Comparison of ENCODE assay signal across 21 cellular contexts in the genomic region with DNA sequence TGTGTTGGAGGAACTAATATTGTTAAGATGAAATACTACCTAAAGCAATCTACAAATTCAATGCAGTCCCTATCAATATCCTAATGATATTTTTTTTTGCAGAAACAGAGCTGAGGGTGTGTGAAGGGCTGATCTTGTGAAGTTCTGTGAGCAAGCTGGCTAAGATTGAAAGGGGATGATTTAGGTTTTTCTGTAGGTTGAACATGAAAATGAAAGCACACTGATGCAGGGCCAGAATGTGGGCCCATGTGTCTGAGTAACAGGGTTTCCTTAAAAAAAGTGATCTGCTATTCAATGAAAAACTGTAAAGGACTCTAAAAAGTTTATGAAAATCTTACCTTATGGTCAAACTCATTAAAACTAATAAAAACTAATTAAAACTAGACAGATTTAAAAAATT. TPM values are rescaled to one million over a fixed set of nuclear protein-coding genes. Genes with fewer than 3 reads are reported as not detected.
DNase-seq lines count a peak whose midpoint lies in the region; ATAC-seq lines count a peak whose summit lies in the region.
"Had no signal": no experiment of that assay in that cellular context is flagged by ENCODE, and none has a peak within 500 bp of the region (broad histone marks: within the 10 kb centered on the region; RNA-seq: fewer than 3 reads in every experiment).

No MANE protein-coding gene starts in this region.

- DNase-seq in stimulated activated CD4-positive, alpha-beta T cell treated with anti-CD3 and anti-CD28 coated beads, Interleukin-15, amount 100 ng/mL, for 24 hours: peak; percentile 6
- no peak for DNase-seq in stimulated activated CD4-positive, alpha-beta T cell treated with anti-CD3 and anti-CD28 coated beads, Interleukin-2, amount 100 ng/mL, for 24 hours
- no peak for DNase-seq in activated CD8-positive, alpha-beta T cell treated with anti-CD3 and anti-CD28 coated beads, Interleukin-2, amount 10 ng/mL, durations not matched to agents 7 days and 5 days
- no peak for DNase-seq in stimulated activated CD8-positive, alpha-beta memory T cell treated with anti-CD3 and anti-CD28 coated beads, Interleukin-4, amount 100 ng/mL, for 48 hours
- no peak for DNase-seq in GM19238 (ENCODE audit: insufficient read length, low spot score)
- DNase-seq: DMS 273 treated with DMSO at 0.1 percent for 48 hours, DND-41, GOT3, HCEC 1CT, Karpas-422, NCI-H1048, NCI-H1417 treated with DMSO at 0.1 percent for 48 hours, NCI-H187, NCI-H2107, SIG-M5, SK-N-SH had no signal

- H3K36me3 Mint-ChIP-seq in activated CD8-positive, alpha-beta T cell treated with anti-CD3 and anti-CD28 coated beads, Interleukin-2, amount 10 ng/mL, durations not matched to agents 7 days and 5 days (ENCODE audit: low read depth): peaks cover 2% of the 10 kb centered on the region
- H3K36me3 Mint-ChIP-seq: CD4-positive, CD25-positive, alpha-beta regulatory T cell had no signal

- H3K9me3 Mint-ChIP-seq in activated CD8-positive, alpha-beta T cell treated with anti-CD3 and anti-CD28 coated beads, Interleukin-2, amount 10 ng/mL, durations not matched to agents 7 days and 5 days (ENCODE audit: insufficient read depth): no peaks in the 10 kb centered on the region
- H3K9me3 Mint-ChIP-seq: CD4-positive, CD25-positive, alpha-beta regulatory T cell had no signal

- POLR2A ChIA-PET in activated CD8-positive, alpha-beta T cell treated with anti-CD3 and anti-CD28 coated beads, Interleukin-2, amount 10 ng/mL, durations not matched to agents 7 days and 5 days (lab: Charles Lee): no interaction called here

- CTCF ChIA-PET in activated CD8-positive, alpha-beta T cell treated with anti-CD3 and anti-CD28 coated beads, Interleukin-2, amount 10 ng/mL, durations not matched to agents 7 days and 5 days (lab: Charles Lee): no interaction called here

- ATAC-seq in HG03442 (IDR thresholded peaks at IDR 0.05; ENCODE audit: unreplicated experiment): peak; percentile 44
- ATAC-seq in activated CD8-positive, alpha-beta T cell treated with anti-CD3 and anti-CD28 coated beads, Interleukin-2, amount 10 ng/mL, durations not matched to agents 7 days and 5 days: no peak
- ATAC-seq in GM21619 (IDR thresholded peaks at IDR 0.05; ENCODE audit: unreplicated experiment): no peak
- ATAC-seq: GM12878 had no signal

- H3K4me3 Mint-ChIP-seq in activated CD8-positive, alpha-beta T cell treated with anti-CD3 and anti-CD28 coated beads, Interleukin-2, amount 10 ng/mL, durations not matched to agents 7 days and 5 days: no peak overlapping the region
- H3K4me3 Mint-ChIP-seq: B cell; CD4-positive, CD25-positive, alpha-beta regulatory T cell had no signal

- H3K27me3 Mint-ChIP-seq in activated CD8-positive, alpha-beta T cell treated with anti-CD3 and anti-CD28 coated beads, Interleukin-2, amount 10 ng/mL, durations not matched to agents 7 days and 5 days (ENCODE audit: low read depth): no peaks in the 10 kb centered on the region
- H3K27me3 Mint-ChIP-seq: B cell had no signal

- H3K27ac Mint-ChIP-seq in activated CD8-positive, alpha-beta T cell treated with anti-CD3 and anti-CD28 coated beads, Interleukin-2, amount 10 ng/mL, durations not matched to agents 7 days and 5 days: peak overlapping the region; percentile 3
- H3K27ac Mint-ChIP-seq: B cell had no signal

- H3K4me1 Mint-ChIP-seq in activated CD8-positive, alpha-beta T cell treated with anti-CD3 and anti-CD28 coated beads, Interleukin-2, amount 10 ng/mL, durations not matched to agents 7 days and 5 days (ENCODE audit: low read depth): peaks cover 25% of the 10 kb centered on the region

RNA-seq across cellular contexts. Expression of gene GRB10, which starts 47.4 kb away (rescaled TPM):
- 1 to 10 TPM; 6.3 to 6.6 TPM for total RNA-seq in activated CD8-positive, alpha-beta T cell treated with anti-CD3 and anti-CD28 coated beads, Interleukin-2, amount 10 ng/mL, durations not matched to agents 7 days and 5 days
- total RNA-seq: B cell had no signal
